ENCODE assay signal across 8 cellular contexts in genomic region chr6:32086661-32087573, GRCh38. TPM values are rescaled to one million over a fixed set of nuclear protein-coding genes. Genes with fewer than 3 reads are reported as not detected.
A peak's percentile ranks its signal among the peaks of the same experiment; 100 is the strongest.
DNase-seq lines count a peak whose midpoint lies in the region; TF ChIP-seq lines count a peak whose summit lies in the region.
"Had no signal": no experiment of that assay in that cellular context is flagged by ENCODE, and none has a peak within 500 bp of the region (broad histone marks: within the 10 kb centered on the region; RNA-seq: fewer than 3 reads in every experiment).

No MANE protein-coding gene starts in this region.

- H3K27me3 ChIP-seq in NT2/D1 (ENCODE audit: insufficient read depth, insufficient read length) (peaks cover 7% of the 10 kb centered on the region), endodermal cell (ENCODE audit: control insufficient read depth, insufficient read depth, low read length, poor library complexity, severe bottlenecking) (peaks cover 36% of the 10 kb centered on the region)

- H3K4me3 Mint-ChIP-seq in osteocyte (ENCODE audit: unreplicated experiment) (no peak overlapping the region), endodermal cell (no peak overlapping the region)
- H3K4me3 Mint-ChIP-seq: T-helper 1 cell treated with Interleukin-12 subunit alpha and Interleukin-12 subunit beta and Interleukin-4 antibody, amounts not matched to agents 30 μg/mL and 1 μg/mL, for 36 hours had no signal

- DNase-seq in GM19238 (ENCODE audit: insufficient read length, low spot score) (peak; percentile 60), NT2/D1 (ENCODE audit: low read depth, low spot score) (no peak), dermis blood vessel endothelial cell (peak; percentile 21), osteocyte (ENCODE audit: extremely low spot score, unreplicated experiment) (no peak), endodermal cell (no peak), SHP77 treated with DMSO at 0.1 percent for 48 hours (lab: John Stamatoyannopoulos, UW) (no peak), SKM-1 treated with dmso at 0.1 percent for 144 hours (lab: John Stamatoyannopoulos, UW; ENCODE audit: unreplicated experiment) (no peak)

- peaks cover 36% of the 10 kb centered on the region for H3K4me1 Mint-ChIP-seq in osteocyte (ENCODE audit: unreplicated experiment)
- H3K4me1 Mint-ChIP-seq in endodermal cell: peaks cover 3% of the 10 kb centered on the region

- H3K9me3 Mint-ChIP-seq in osteocyte (ENCODE audit: unreplicated experiment) (no peaks in the 10 kb centered on the region), endodermal cell (no peaks in the 10 kb centered on the region)
- H3K9me3 Mint-ChIP-seq: T-helper 1 cell treated with Interleukin-12 subunit alpha and Interleukin-12 subunit beta and Interleukin-4 antibody, amounts not matched to agents 30 μg/mL and 1 μg/mL, for 36 hours had no signal

- H3K4me1 ChIP-seq in NT2/D1 (ENCODE audit: insufficient read depth, insufficient read length) (peaks cover 11% of the 10 kb centered on the region), endodermal cell (ENCODE audit: control insufficient read depth, insufficient read depth, low read length) (no peaks in the 10 kb centered on the region)

- H3K36me3 ChIP-seq in NT2/D1 (ENCODE audit: insufficient read depth, insufficient read length, low read length) (no peaks in the 10 kb centered on the region), endodermal cell (ENCODE audit: control insufficient read depth, insufficient read depth, low read length) (no peaks in the 10 kb centered on the region)

- peak overlapping the region; percentile 44 for H3K27ac Mint-ChIP-seq in osteocyte (ENCODE audit: unreplicated experiment)
- H3K27ac Mint-ChIP-seq in endodermal cell: no peak overlapping the region
- H3K27ac Mint-ChIP-seq: T-helper 1 cell treated with Interleukin-12 subunit alpha and Interleukin-12 subunit beta and Interleukin-4 antibody, amounts not matched to agents 30 μg/mL and 1 μg/mL, for 36 hours had no signal

- TF ChIP-seq CTCF in osteocyte (IDR thresholded peaks at IDR 0.05) (no peak), endodermal cell (conservative IDR thresholded peaks at IDR 0.05) (no peak)

- peaks cover 3% of the 10 kb centered on the region for H3K27me3 Mint-ChIP-seq in osteocyte (ENCODE audit: unreplicated experiment)
- H3K27me3 Mint-ChIP-seq in endodermal cell (ENCODE audit: insufficient read depth): peaks cover 53% of the 10 kb centered on the region

- H3K4me3 ChIP-seq in NT2/D1 (ENCODE audit: insufficient read length, low read depth): peak overlapping the region; percentile 4
- no peak overlapping the region for H3K4me3 ChIP-seq in endodermal cell (ENCODE audit: low read length)

- H3K36me3 Mint-ChIP-seq in osteocyte (ENCODE audit: unreplicated experiment): no peaks in the 10 kb centered on the region
- no peaks in the 10 kb centered on the region for H3K36me3 Mint-ChIP-seq in endodermal cell (ENCODE audit: low read depth)

- no peaks in the 10 kb centered on the region for H3K9me3 ChIP-seq in NT2/D1 (ENCODE audit: insufficient read depth, low read length)
- no peaks in the 10 kb centered on the region for H3K9me3 ChIP-seq in endodermal cell (ENCODE audit: control insufficient read depth, low read length)

- peak overlapping the region; percentile 61 for H3K9ac ChIP-seq in NT2/D1 (ENCODE audit: insufficient read length, low read depth)
- no peak overlapping the region for H3K9ac ChIP-seq in endodermal cell (ENCODE audit: extremely low read depth, low read length, poor library complexity, severe bottlenecking)

- 45 to 88% methylated on average over 5 to 45 of the region's 45 CpGs for WGBS in endodermal cell (ENCODE audit: insufficient coverage in 1 of 2, insufficient read length in 1 of 2), 2 experiments

- no peak overlapping the region for H3K27ac ChIP-seq in endodermal cell (ENCODE audit: low read depth, low read length)

RNA-seq across cellular contexts. Expression of gene TNXB, which starts 22.2 kb away (rescaled TPM):
- total RNA-seq in dermis blood vessel endothelial cell: 4.6 and 4.8 TPM in 2 replicates
- total RNA-seq in osteocyte: 13.1 and 13.9 TPM in 2 replicates
- 1 to 10 TPM; 4.0 to 9.3 TPM for total RNA-seq in endodermal cell
- polyA plus RNA-seq in endodermal cell (2013, experiment 1 of 2): 2.2 TPM
- 3.7 TPM for polyA plus RNA-seq in endodermal cell (2013, experiment 2 of 2)

RNA-seq across cellular contexts. Expression of gene ATF6B, which starts 41.1 kb away (rescaled TPM):
- total RNA-seq in dermis blood vessel endothelial cell: 13.4 and 20.5 TPM in 2 replicates
- total RNA-seq in osteocyte: 109 and 116 TPM in 2 replicates
- 10 to 100 TPM; 54.5 to 60.3 TPM for total RNA-seq in endodermal cell
- 67.3 TPM for polyA plus RNA-seq in endodermal cell (2013, experiment 1 of 2)
- 61.1 TPM for polyA plus RNA-seq in endodermal cell (2013, experiment 2 of 2)

RNA-seq across cellular contexts. Expression of gene FKBPL, which starts 43.2 kb away (rescaled TPM):
- total RNA-seq in dermis blood vessel endothelial cell (6.9 and 8.3 TPM in 2 replicates), osteocyte (5.3 and 7.5 TPM in 2 replicates), endodermal cell (1 to 10 TPM; 9.2 to 9.6 TPM)
- polyA plus RNA-seq in endodermal cell (2013, experiment 1 of 2): 8.7 TPM
- 9.2 TPM for polyA plus RNA-seq in endodermal cell (2013, experiment 2 of 2)

RNA-seq across cellular contexts. Expression of gene CYP21A2, which starts 48.7 kb away (rescaled TPM):
- 0.34 TPM in 1 of 2 replicates, not detected in the other for total RNA-seq in dermis blood vessel endothelial cell
- 0.30 and 0.44 TPM in 2 replicates for total RNA-seq in osteocyte
- total RNA-seq in endodermal cell: under 1 TPM in 1 of 2 donors, not detected in 1; 0.35 TPM
- polyA plus RNA-seq in endodermal cell (2013, experiment 1 of 2): 0.21 TPM
- polyA plus RNA-seq in endodermal cell (2013, experiment 2 of 2): not detected

Comparison
In these comparisons a context has a peak if more than half of its experiments do, and no peak if none do; other contexts are left out.
1. DNase-seq: peak in GM19238 (single experiment) and dermis blood vessel endothelial cell (single experiment); none in NT2/D1 (single experiment), osteocyte (single experiment), endodermal cell (single experiment), SHP77 treated with DMSO at 0.1 percent for 48 hours (single experiment) and SKM-1 treated with dmso at 0.1 percent for 144 hours (single experiment).